Comparison of ENCODE assay signal across 21 cellular contexts in genomic region chr6:129648819-129649491, GRCh38.
"Had no signal": no experiment of that assay in that cellular context is flagged by ENCODE, and none has a peak within 500 bp of the region (broad histone marks: within the 10 kb centered on the region; RNA-seq: fewer than 3 reads in every experiment).

No MANE protein-coding gene starts in this region.

- H3K4me3 ChIP-seq: body of pancreas, esophagus muscularis mucosa, sigmoid colon, spleen had no signal

- H3K9ac ChIP-seq: parathyroid adenoma had no signal

- H3K79me2 ChIP-seq: parathyroid adenoma had no signal

- H3K27me3 Mint-ChIP-seq: activated CD8-positive, alpha-beta T cell treated with anti-CD3 and anti-CD28 coated beads for 36 hours; activated naive CD8-positive, alpha-beta T cell treated with anti-CD3 and anti-CD28 coated beads for 36 hours; activated T-helper 17 cell treated with anti-CD3 and anti-CD28 coated beads, Interleukin-2, amount 50 U/mL, for 72 hours; stimulated activated naive B cell treated with anti-CD40 and anti-IgM and Interleukin-4, amounts not matched to agents 10 μg/mL and 1 μg/mL and 100 μg/mL, for 72 hours had no signal

- FAIRE-seq: endometrium, urothelium cell line had no signal

- H3K9me3 Mint-ChIP-seq: activated CD4-positive, alpha-beta T cell treated with anti-CD3 and anti-CD28 coated beads, Interleukin-2, amount 10 ng/mL, durations not matched to agents 24 days and 14 days; activated CD8-positive, alpha-beta T cell treated with anti-CD3 and anti-CD28 coated beads for 36 hours; activated naive CD8-positive, alpha-beta T cell treated with anti-CD3 and anti-CD28 coated beads for 36 hours; activated T-helper 17 cell treated with anti-CD3 and anti-CD28 coated beads, Interleukin-2, amount 50 U/mL, for 72 hours; naive thymus-derived CD8-positive, alpha-beta T cell; stimulated activated naive B cell treated with anti-CD40 and anti-IgM and Interleukin-4, amounts not matched to agents 10 μg/mL and 1 μg/mL and 100 μg/mL, for 72 hours had no signal

- H3K27ac ChIP-seq: body of pancreas, esophagus muscularis mucosa, neutrophil, parathyroid adenoma, sigmoid colon, spleen had no signal

- ATAC-seq: activated CD8-positive, alpha-beta T cell treated with anti-CD3 and anti-CD28 coated beads for 36 hours; activated T-helper 17 cell treated with anti-CD3 and anti-CD28 coated beads, Interleukin-2, amount 50 U/mL, for 72 hours; body of pancreas; left cardiac atrium; naive thymus-derived CD8-positive, alpha-beta T cell; stimulated activated naive B cell treated with anti-CD40 and anti-IgM and Interleukin-4, amounts not matched to agents 10 μg/mL and 1 μg/mL and 100 μg/mL, for 72 hours had no signal

- H3K27me3 ChIP-seq: esophagus muscularis mucosa, neutrophil, sigmoid colon, spleen had no signal

- H3K36me3 Mint-ChIP-seq: activated naive CD8-positive, alpha-beta T cell treated with anti-CD3 and anti-CD28 coated beads for 36 hours; naive thymus-derived CD8-positive, alpha-beta T cell had no signal

- H3K9me3 ChIP-seq: body of pancreas, esophagus muscularis mucosa, neutrophil, sigmoid colon, spleen had no signal

- H3K27ac Mint-ChIP-seq: activated CD4-positive, alpha-beta T cell treated with anti-CD3 and anti-CD28 coated beads, Interleukin-2, amount 10 ng/mL, durations not matched to agents 24 days and 14 days; activated CD8-positive, alpha-beta T cell treated with anti-CD3 and anti-CD28 coated beads for 36 hours; activated naive CD8-positive, alpha-beta T cell treated with anti-CD3 and anti-CD28 coated beads for 36 hours; activated T-helper 17 cell treated with anti-CD3 and anti-CD28 coated beads, Interleukin-2, amount 50 U/mL, for 72 hours; naive thymus-derived CD8-positive, alpha-beta T cell; stimulated activated naive B cell treated with anti-CD40 and anti-IgM and Interleukin-4, amounts not matched to agents 10 μg/mL and 1 μg/mL and 100 μg/mL, for 72 hours had no signal

- DNase-seq: activated CD4-positive, alpha-beta T cell treated with anti-CD3 and anti-CD28 coated beads, Interleukin-2, amount 10 ng/mL, durations not matched to agents 24 days and 14 days; activated CD4-positive, CD25-positive, alpha-beta regulatory T cell; activated CD8-positive, alpha-beta T cell treated with anti-CD3 and anti-CD28 coated beads for 36 hours; activated naive CD4-positive, alpha-beta T cell; activated naive CD8-positive, alpha-beta T cell treated with anti-CD3 and anti-CD28 coated beads for 36 hours; activated T-cell treated with anti-CD3 and anti-CD28 coated beads, Interleukin-2, amount 50 U/mL, for 1 hour; body of pancreas; central memory CD4-positive, alpha-beta T cell; cortex of kidney; left cardiac atrium; mesendoderm; naive thymus-derived CD8-positive, alpha-beta T cell; sigmoid colon; spleen; stimulated activated naive B cell treated with anti-CD40 and anti-IgM and Interleukin-4, amounts not matched to agents 10 μg/mL and 1 μg/mL and 100 μg/mL, for 72 hours had no signal

- H3K4me3 Mint-ChIP-seq: activated CD4-positive, alpha-beta T cell treated with anti-CD3 and anti-CD28 coated beads, Interleukin-2, amount 10 ng/mL, durations not matched to agents 24 days and 14 days; activated CD8-positive, alpha-beta T cell treated with anti-CD3 and anti-CD28 coated beads for 36 hours; activated naive CD8-positive, alpha-beta T cell treated with anti-CD3 and anti-CD28 coated beads for 36 hours; activated T-helper 17 cell treated with anti-CD3 and anti-CD28 coated beads, Interleukin-2, amount 50 U/mL, for 72 hours; naive thymus-derived CD8-positive, alpha-beta T cell; stimulated activated naive B cell treated with anti-CD40 and anti-IgM and Interleukin-4, amounts not matched to agents 10 μg/mL and 1 μg/mL and 100 μg/mL, for 72 hours had no signal

- H2AFZ ChIP-seq: parathyroid adenoma had no signal

- H3K36me3 ChIP-seq: esophagus muscularis mucosa, neutrophil, sigmoid colon, spleen had no signal

- H3K4me1 Mint-ChIP-seq: activated T-helper 17 cell treated with anti-CD3 and anti-CD28 coated beads, Interleukin-2, amount 50 U/mL, for 72 hours; naive thymus-derived CD8-positive, alpha-beta T cell had no signal
